Comparison of ENCODE assay signal across 8 cellular contexts in genomic region chr14:24215495-24216344, GRCh38. TPM values are rescaled to one million over a fixed set of nuclear protein-coding genes. Genes with fewer than 3 reads are reported as not detected.
DNase-seq lines count a peak whose midpoint lies in the region; ATAC-seq lines count a peak whose summit lies in the region.

MDP1 (minus strand) TSS chr14:24216066; CDS start chr14:24215955, 111 bp downstream.

- WGBS in mesenchymal stem cell = 2% methylated on average over 32 of the region's 40 CpGs

- H3K9me3 ChIP-seq in CD8-positive, alpha-beta memory T cell (ENCODE audit: low read length) = no peaks in the 10 kb centered on the region
- H3K9me3 ChIP-seq in mesenchymal stem cell (ENCODE audit: control insufficient read depth, low read length) = no peaks in the 10 kb centered on the region

- H3K14ac ChIP-seq in mesenchymal stem cell (ENCODE audit: low read length in 2 of 2) = peak within 1 kb of the TSS in 1 of 2 experiments; percentile 88

- H2BK12ac ChIP-seq in mesenchymal stem cell (ENCODE audit: low read length in 2 of 2) = peak within 1 kb of the TSS in 1 of 2 experiments; percentile 32

- no peaks in the 10 kb centered on the region for H3K27me3 ChIP-seq in CD8-positive, alpha-beta memory T cell (ENCODE audit: insufficient read depth, low read length, poor library complexity, severe bottlenecking)
- no peaks in the 10 kb centered on the region for H3K27me3 ChIP-seq in mesenchymal stem cell (ENCODE audit: control insufficient read depth in 1 of 2, insufficient read depth in 1 of 2, low read length in 2 of 2)

- H3K36me3 ChIP-seq in CD8-positive, alpha-beta memory T cell (ENCODE audit: insufficient read depth, low read length) = peaks cover 10% of the 10 kb centered on the region
- H3K36me3 ChIP-seq in mesenchymal stem cell (ENCODE audit: control insufficient read depth in 1 of 2, insufficient read depth in 2 of 2, low read depth in 1 of 2, low read length in 2 of 2) = peaks cover 14 to 44% of the 10 kb centered on the region in 2 experiments

- H3K4me1 Mint-ChIP-seq in CD8-positive, alpha-beta memory T cell = peaks cover 38 to 54% (median 50%) of the 10 kb centered on the region in 3 donors
- H3K4me1 Mint-ChIP-seq in activated CD8-positive, alpha-beta T cell treated with anti-CD3 and anti-CD28 coated beads, Interleukin-2, amount 10 ng/mL, durations not matched to agents 7 days and 5 days (ENCODE audit: low read depth) = peaks cover 46% of the 10 kb centered on the region

- peaks cover 15% of the 10 kb centered on the region for H3K79me1 ChIP-seq in mesenchymal stem cell (replicated peaks; ENCODE audit: low read length, poor library complexity, severe bottlenecking)

- H3K4me3 ChIP-seq in CD8-positive, alpha-beta memory T cell (ENCODE audit: low read length) = peak within 1 kb of the TSS; percentile 94
- H3K4me3 ChIP-seq in mesenchymal stem cell (ENCODE audit: insufficient read depth in 1 of 2, low read depth in 1 of 2, low read length in 2 of 2) = peak within 1 kb of the TSS; percentile 72 to 97

- H3K4ac ChIP-seq in mesenchymal stem cell (ENCODE audit: low read depth in 1 of 2, low read length in 2 of 2) = peak within 1 kb of the TSS; percentile 1 to 83

- peak within 1 kb of the TSS; percentile 3 to 91 for H3K18ac ChIP-seq in mesenchymal stem cell (ENCODE audit: low read depth in 1 of 2, low read length in 2 of 2)

- peak within 1 kb of the TSS in 1 of 2 experiments; percentile 46 for H3K23ac ChIP-seq in mesenchymal stem cell (ENCODE audit: low read length in 2 of 2)

- peak within 1 kb of the TSS; percentile 97 for H3K27ac ChIP-seq in CD8-positive, alpha-beta memory T cell (ENCODE audit: low read depth, low read length)
- H3K27ac ChIP-seq in mesenchymal stem cell (ENCODE audit: low read length, poor library complexity, severe bottlenecking) = peak within 1 kb of the TSS; percentile 28

- peak; percentile 76 to 92 (median 85) for DNase-seq in CD8-positive, alpha-beta memory T cell
- DNase-seq in HK-2 (ENCODE audit: unreplicated experiment) = peak; percentile 78
- DNase-seq in NCI-H82 treated with DMSO at 0.1 percent for 48 hours (lab: John Stamatoyannopoulos, UW; ENCODE audit: unreplicated experiment) = peak; percentile 48
- DNase-seq in activated CD8-positive, alpha-beta T cell treated with anti-CD3 and anti-CD28 coated beads, Interleukin-2, amount 10 ng/mL, durations not matched to agents 7 days and 5 days = peak; percentile 93
- peak; percentile 85 for DNase-seq in effector CD4-positive, alpha-beta T cell
- peak; percentile 88 for DNase-seq in mesenchymal stem cell
- peak; percentile 68 for DNase-seq in stimulated activated CD8-positive, alpha-beta memory T cell treated with anti-CD3 and anti-CD28 coated beads, Interleukin-12 subunit alpha, Interleukin-12 subunit beta, amount 100 ng/mL, for 4 hours (ENCODE audit: low read depth)

- no peaks in the 10 kb centered on the region for H3K27me3 Mint-ChIP-seq in CD8-positive, alpha-beta memory T cell
- H3K27me3 Mint-ChIP-seq in activated CD8-positive, alpha-beta T cell treated with anti-CD3 and anti-CD28 coated beads, Interleukin-2, amount 10 ng/mL, durations not matched to agents 7 days and 5 days (ENCODE audit: low read depth) = no peaks in the 10 kb centered on the region

- H4K91ac ChIP-seq in mesenchymal stem cell (ENCODE audit: low read length) = peak within 1 kb of the TSS; percentile 8

- peaks cover 5 to 44% (median 12%) of the 10 kb centered on the region in 3 donors for H3K36me3 Mint-ChIP-seq in CD8-positive, alpha-beta memory T cell
- H3K36me3 Mint-ChIP-seq in activated CD8-positive, alpha-beta T cell treated with anti-CD3 and anti-CD28 coated beads, Interleukin-2, amount 10 ng/mL, durations not matched to agents 7 days and 5 days (ENCODE audit: low read depth) = peaks cover 42% of the 10 kb centered on the region

- H3K9me3 Mint-ChIP-seq in CD8-positive, alpha-beta memory T cell = no peaks in the 10 kb centered on the region
- H3K9me3 Mint-ChIP-seq in activated CD8-positive, alpha-beta T cell treated with anti-CD3 and anti-CD28 coated beads, Interleukin-2, amount 10 ng/mL, durations not matched to agents 7 days and 5 days (ENCODE audit: insufficient read depth) = no peaks in the 10 kb centered on the region

- peak within 1 kb of the TSS; percentile 83 for H4K8ac ChIP-seq in mesenchymal stem cell (ENCODE audit: low read length)

- H3K27ac Mint-ChIP-seq in CD8-positive, alpha-beta memory T cell = peak within 1 kb of the TSS; percentile 95 to 100 (median 98)
- peak within 1 kb of the TSS; percentile 97 for H3K27ac Mint-ChIP-seq in activated CD8-positive, alpha-beta T cell treated with anti-CD3 and anti-CD28 coated beads, Interleukin-2, amount 10 ng/mL, durations not matched to agents 7 days and 5 days

- peak within 1 kb of the TSS; percentile 44 for H2AK5ac ChIP-seq in mesenchymal stem cell (ENCODE audit: low read length, severe bottlenecking)

- peak; percentile 67 for ATAC-seq in GM19452 (IDR thresholded peaks at IDR 0.05; ENCODE audit: unreplicated experiment)
- ATAC-seq in activated CD8-positive, alpha-beta T cell treated with anti-CD3 and anti-CD28 coated beads, Interleukin-2, amount 10 ng/mL, durations not matched to agents 7 days and 5 days = peak; percentile 77

- peaks cover 39% of the 10 kb centered on the region for H3K4me1 ChIP-seq in CD8-positive, alpha-beta memory T cell (ENCODE audit: insufficient read depth, low read length)
- peaks cover 15% of the 10 kb centered on the region for H3K4me1 ChIP-seq in mesenchymal stem cell (ENCODE audit: control insufficient read depth, insufficient read depth, low read depth, low read length)

- H3K4me2 ChIP-seq in mesenchymal stem cell (ENCODE audit: low read length, poor library complexity, severe bottlenecking) = peak within 1 kb of the TSS; percentile 81

- peak within 1 kb of the TSS; percentile 87 to 97 (median 95) for H3K4me3 Mint-ChIP-seq in CD8-positive, alpha-beta memory T cell
- H3K4me3 Mint-ChIP-seq in activated CD8-positive, alpha-beta T cell treated with anti-CD3 and anti-CD28 coated beads, Interleukin-2, amount 10 ng/mL, durations not matched to agents 7 days and 5 days = peak within 1 kb of the TSS; percentile 94

- CTCF ChIA-PET in CD8-positive, alpha-beta memory T cell (lab: Charles Lee) = interaction anchor here (0.6 to 4.2 kb wide), 28 partner anchors 9 to 215 kb away, joined by 3 to 54 read pairs (median 5); partner anchors contain the start of genes CBLN3, DHRS1, GMPR2 and IPO4
- CTCF ChIA-PET in activated CD8-positive, alpha-beta T cell treated with anti-CD3 and anti-CD28 coated beads, Interleukin-2, amount 10 ng/mL, durations not matched to agents 7 days and 5 days (lab: Charles Lee) = interaction anchor here (0.5 to 3.7 kb wide), 31 partner anchors 9 to 224 kb away, joined by 3 to 47 read pairs (median 5); partner anchors contain the start of genes CIDEB, DHRS1, GMPR2 and IPO4

- no peak within 1 kb of the TSS for H2BK5ac ChIP-seq in mesenchymal stem cell (ENCODE audit: low read depth, low read length, poor library complexity, severe bottlenecking)

- POLR2A ChIA-PET in CD8-positive, alpha-beta memory T cell (lab: Charles Lee) = interaction anchor here (0.6 to 1.8 kb wide), 14 partner anchors 17 to 216 kb away, joined by 3 to 25 read pairs (median 4); partner anchors contain the start of genes DCAF11, DHRS1, EMC9 and IPO4
- POLR2A ChIA-PET in activated CD8-positive, alpha-beta T cell treated with anti-CD3 and anti-CD28 coated beads, Interleukin-2, amount 10 ng/mL, durations not matched to agents 7 days and 5 days (lab: Charles Lee) = interaction anchor here (0.6 to 8.8 kb wide), 18 partner anchors 13 to 895 kb away, joined by 3 to 87 read pairs (median 5); partner anchors contain the start of genes DCAF11, DHRS1, EMC9 and GMPR2

- H2BK120ac ChIP-seq in mesenchymal stem cell (ENCODE audit: low read depth, low read length) = peak within 1 kb of the TSS; percentile 64

- H2AFZ ChIP-seq in mesenchymal stem cell (ENCODE audit: low read depth, low read length) = peak within 1 kb of the TSS; percentile 56

- no peak within 1 kb of the TSS for H2BK15ac ChIP-seq in mesenchymal stem cell (ENCODE audit: low read depth, poor library complexity, severe bottlenecking)

- H3K9ac ChIP-seq in mesenchymal stem cell (ENCODE audit: low read length) = peak within 1 kb of the TSS; percentile 96

RNA-seq across cellular contexts. Expression of gene MDP1, which starts in this region (rescaled TPM):
- 10 to 100 TPM; 15.5 to 16.2 TPM for total RNA-seq in CD8-positive, alpha-beta memory T cell
- 25.8 TPM for polyA plus RNA-seq in CD8-positive, alpha-beta memory T cell
- 10 to 100 TPM; 16.9 to 18.2 TPM for total RNA-seq in activated CD8-positive, alpha-beta T cell treated with anti-CD3 and anti-CD28 coated beads, Interleukin-2, amount 10 ng/mL, durations not matched to agents 7 days and 5 days
- 24.8 TPM for polyA plus RNA-seq in mesenchymal stem cell (2013, experiment 1 of 2)
- 26.3 TPM for polyA plus RNA-seq in mesenchymal stem cell (2013, experiment 2 of 2)

Comparison
In these comparisons a context has a peak if more than half of its experiments do, and no peak if none do; other contexts are left out.
1. Peak in every context shown above with its lines: DNase-seq, ATAC-seq, H3K4me3 ChIP-seq and H3K27ac ChIP-seq.